Comparison of ENCODE assay signal across 8 cellular contexts in the genomic region with DNA sequence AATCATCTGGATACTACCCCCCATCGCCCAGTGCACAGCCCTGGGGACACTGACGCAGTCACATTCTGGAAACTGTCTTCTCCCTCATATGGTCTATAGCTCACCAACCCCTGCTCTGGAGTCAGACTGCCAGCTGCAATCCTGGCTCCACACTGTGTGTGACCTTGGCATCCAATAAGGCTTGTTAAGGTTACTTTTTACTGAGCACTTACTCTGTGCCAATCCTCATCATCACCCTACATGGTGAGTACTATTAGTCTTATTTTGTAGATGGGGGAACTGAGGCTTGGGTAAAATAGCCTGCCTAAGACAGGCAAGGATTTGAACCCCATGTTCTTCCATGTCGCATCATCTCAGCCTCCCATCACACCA. TPM values are rescaled to one million over a fixed set of nuclear protein-coding genes. Genes with fewer than 3 reads are reported as not detected.
DNase-seq lines count a peak whose midpoint lies in the region; TF ChIP-seq lines count a peak whose summit lies in the region.

No MANE protein-coding gene starts in this region.

- no peak overlapping the region for H2BK5ac ChIP-seq in mesendoderm (ENCODE audit: low read length)

- peak overlapping the region; percentile 86 for H3K56ac ChIP-seq in mesendoderm (ENCODE audit: low read length)

- H3K36me3 Mint-ChIP-seq in MCF 10A (ENCODE audit: insufficient read depth, unreplicated experiment): no peaks in the 10 kb centered on the region

- peak overlapping the region; percentile 88 for H3K27ac ChIP-seq in mesendoderm (ENCODE audit: low read depth, low read length)
- H3K27ac ChIP-seq in urinary bladder (ENCODE audit: low read depth): peak overlapping the region; percentile 55

- H2BK15ac ChIP-seq in mesendoderm (replicated peaks; ENCODE audit: low read depth): no peak overlapping the region

- H3K4me3 ChIP-seq in mesendoderm (ENCODE audit: low read length) (no peak overlapping the region), urinary bladder (ENCODE audit: low read depth, low read length) (no peak overlapping the region)

- no peak overlapping the region for H4K5ac ChIP-seq in mesendoderm (ENCODE audit: low read length)

- no peak overlapping the region for H3K4me2 ChIP-seq in mesendoderm (ENCODE audit: low read length)

- H3K79me1 ChIP-seq in mesendoderm (ENCODE audit: low read length): peaks cover 37% of the 10 kb centered on the region

- H2AK5ac ChIP-seq in mesendoderm (ENCODE audit: low read length): peak overlapping the region; percentile 88

- BruUV-seq in MCF 10A (replicated peaks; lab: Mats Ljungman, UMichigan): no TSS peak

- H3K4me1 Mint-ChIP-seq in MCF 10A (ENCODE audit: insufficient read depth, unreplicated experiment): peaks cover 48% of the 10 kb centered on the region

- H3K36me3 ChIP-seq in mesendoderm (ENCODE audit: control insufficient read depth, insufficient read depth, low read length) (no peaks in the 10 kb centered on the region), urinary bladder (ENCODE audit: insufficient read depth) (no peaks in the 10 kb centered on the region)

- no peaks in the 10 kb centered on the region for H3K27me3 Mint-ChIP-seq in MCF 10A (ENCODE audit: insufficient read depth, unreplicated experiment)

- no peak overlapping the region for H3K27ac Mint-ChIP-seq in MCF 10A (ENCODE audit: low read depth, unreplicated experiment)

- intact Hi-C loops in MCF 10A (cut with micrococcal nuclease): no loop called here

- peak overlapping the region; percentile 20 for H3K23ac ChIP-seq in mesendoderm (ENCODE audit: low read length)

- no peak overlapping the region for H3K9ac ChIP-seq in mesendoderm (ENCODE audit: low read length)

- TF ChIP-seq CTCF in MCF 10A (IDR thresholded peaks at IDR 0.05; ENCODE audit: unreplicated experiment): no peak

- peaks cover 25% of the 10 kb centered on the region for H3K79me2 ChIP-seq in mesendoderm (ENCODE audit: control insufficient read depth, insufficient read depth, low read length)

- no peak overlapping the region for H4K8ac ChIP-seq in mesendoderm (ENCODE audit: low read depth, low read length)

- no peaks in the 10 kb centered on the region for H3K27me3 ChIP-seq in mesendoderm (ENCODE audit: insufficient read depth, low read length, poor library complexity)

- peak; percentile 33 for DNase-seq in activated T-cell treated with anti-CD3 and anti-CD28 coated beads, Interleukin-2, amount 50 U/mL, for 1 hour
- DNase-seq in activated T-cell treated with anti-CD3 and anti-CD28 coated beads for 4 hours: no peak
- peak; percentile 22 for DNase-seq in MCF 10A (ENCODE audit: unreplicated experiment)
- no peak for DNase-seq in mesendoderm
- DNase-seq in NCI-H526 treated with DMSO at 0.1 percent for 48 hours (lab: John Stamatoyannopoulos, UW): no peak
- no peak for DNase-seq in SK-N-DZ (ENCODE audit: low spot score)
- DNase-seq in NCI-H2081 (lab: John Stamatoyannopoulos, UW): no peak

- H3K9me3 Mint-ChIP-seq in MCF 10A (ENCODE audit: unreplicated experiment): no peaks in the 10 kb centered on the region

- no peak overlapping the region for H3K4ac ChIP-seq in mesendoderm (ENCODE audit: low read depth, low read length)

- H3K18ac ChIP-seq in mesendoderm (ENCODE audit: low read length): no peak overlapping the region

- no peak overlapping the region for H2BK120ac ChIP-seq in mesendoderm (ENCODE audit: low read depth, low read length)

- CTCF ChIA-PET in MCF 10A (lab: Yijun Ruan, JAX): interaction anchor here (0.6 to 5.2 kb wide), 17 partner anchors 8 to 179 kb away, joined by 3 to 53 read pairs (median 4); partner anchors contain the start of gene AHDC1

- WGBS in mesendoderm (ENCODE audit: extremely low coverage, insufficient coverage, low lambda C conversion rate): no CpG with 5 or more reads among the region's 3 CpGs
- WGBS in urinary bladder: 54% methylated on average over 3 of the region's 3 CpGs

- H3K4me1 ChIP-seq in mesendoderm (ENCODE audit: control insufficient read depth, low read depth, low read length) (peaks cover 59% of the 10 kb centered on the region), urinary bladder (ENCODE audit: insufficient read depth) (peaks cover 2% of the 10 kb centered on the region)

- POLR2A ChIA-PET in MCF 10A (lab: Yijun Ruan, JAX): interaction anchor here (1.8 to 5.0 kb wide), 3 partner anchors 11 to 35 kb away, joined by 5 to 53 read pairs (median 8); partner anchors contain the start of gene AHDC1

- peak overlapping the region; percentile 51 for H3K4me3 Mint-ChIP-seq in MCF 10A (ENCODE audit: unreplicated experiment)

RNA-seq across cellular contexts. Expression of gene AHDC1, which starts 34.9 kb away (rescaled TPM):
- total RNA-seq in MCF 10A (2022) (18.4 and 25.2 TPM in 2 replicates), urinary bladder (19.0 TPM)
- 8.1 TPM for polyA plus RNA-seq in mesendoderm (2013, experiment 1 of 2)
- polyA plus RNA-seq in mesendoderm (2013, experiment 2 of 2): 8.0 TPM
- 44.8 TPM for polyA plus RNA-seq in urinary bladder
- polyA plus RNA-seq in SK-N-DZ (2014; cell fraction: cytosol; rRNA removed): 1.5 and 3.5 TPM in 2 replicates
- polyA plus RNA-seq in SK-N-DZ (2014; cell fraction: nucleus; rRNA removed): 3.2 and 3.8 TPM in 2 replicates

Comparison
In these comparisons a context has a peak if more than half of its experiments do, and no peak if none do; other contexts are left out.
1. DNase-seq: peak in activated T-cell treated with anti-CD3 and anti-CD28 coated beads, Interleukin-2, amount 50 U/mL, for 1 hour (single experiment) and MCF 10A (single experiment); none in activated T-cell treated with anti-CD3 and anti-CD28 coated beads for 4 hours (single experiment), mesendoderm (single experiment), NCI-H526 treated with DMSO at 0.1 percent for 48 hours (single experiment), SK-N-DZ (single experiment) and NCI-H2081 (0 of 2).